ENCODE assay signal across 1 cellular context in genomic region chr7:16078076-16078952, GRCh38.
TF ChIP-seq lines count a peak whose summit lies in the region.

No MANE protein-coding gene starts in this region.

TF ChIP-seq in HCT116, 20 proteins besides CTCF, POLR2A, EP300 and RAD21 (continued from another document):
- TF ChIP-seq ELF1 (IDR thresholded peaks at IDR 0.05; ENCODE audit: borderline replicate concordance, low read depth): no peak
- no peak for TF ChIP-seq JUND (IDR thresholded peaks at IDR 0.05)
- TF ChIP-seq SIN3A (IDR thresholded peaks at IDR 0.05; ENCODE audit: low read depth): no peak
- no peak for TF ChIP-seq YY1 (IDR thresholded peaks at IDR 0.05; ENCODE audit: extremely low read depth, insufficient replicate concordance, low read depth, low read length)
- TF ChIP-seq ZFX (IDR thresholded peaks at IDR 0.05): no peak
- no peak for TF ChIP-seq SRF (IDR thresholded peaks at IDR 0.05; ENCODE audit: low read depth)
- no peak for TF ChIP-seq SP1 (IDR thresholded peaks at IDR 0.05; ENCODE audit: low read depth)
